ENCODE assay signal across 17 cellular contexts in the genomic region with DNA sequence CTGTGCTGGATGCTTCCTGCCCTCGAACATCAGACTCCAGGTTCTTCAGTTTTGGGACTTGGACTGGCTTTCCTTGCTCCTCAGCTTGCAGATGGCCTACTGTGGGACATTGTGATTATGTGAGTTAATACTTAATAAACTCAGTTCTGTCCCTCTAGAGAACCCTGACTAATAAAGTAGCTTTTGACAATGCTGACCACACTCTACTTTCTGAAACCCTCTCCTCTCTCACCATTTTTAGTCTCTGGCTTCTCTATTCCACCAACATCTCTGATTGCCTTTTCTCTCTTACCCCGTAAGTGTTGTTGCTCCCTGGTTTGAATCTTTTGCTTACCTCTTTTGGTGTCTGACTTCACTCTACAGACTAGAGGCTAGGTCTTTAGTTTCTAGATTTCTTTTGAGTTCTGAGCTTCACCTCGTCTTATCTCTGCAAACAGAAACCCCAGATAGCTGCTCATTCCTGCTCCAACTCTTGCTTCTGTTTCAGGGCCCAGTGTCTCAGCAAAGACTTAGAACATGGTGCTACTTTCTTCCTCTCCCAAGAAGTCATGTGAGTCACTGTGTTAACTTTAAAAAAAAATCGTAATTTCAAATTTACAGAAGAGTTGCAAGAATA. TPM values are rescaled to one million over a fixed set of nuclear protein-coding genes. Genes with fewer than 3 reads are reported as not detected.
DNase-seq lines count a peak whose midpoint lies in the region; ATAC-seq and TF ChIP-seq lines count a peak whose summit lies in the region.
"Had no signal": no experiment of that assay in that cellular context is flagged by ENCODE, and none has a peak within 500 bp of the region (broad histone marks: within the 10 kb centered on the region; RNA-seq: fewer than 3 reads in every experiment).

No MANE protein-coding gene starts in this region.

- peak overlapping the region; percentile 95 for H3K27ac Mint-ChIP-seq in CD4-positive, alpha-beta T cell
- peak overlapping the region; percentile 93 for H3K27ac Mint-ChIP-seq in activated T-helper 1 cell treated with anti-CD3 and anti-CD28 coated beads, Interleukin-12 subunit alpha, Interleukin-12 subunit beta, Interleukin-2, Interleukin-4 antibody, amounts not matched to agents 30 ng/mL and 10 ng/mL and 1 ng/mL, durations not matched to agents 14 hours and 24 hours and 36 hours
- H3K27ac Mint-ChIP-seq in mesothelial cell of epicardium, result no peak overlapping the region
- H3K27ac Mint-ChIP-seq: neural progenitor cell had no signal

- intact Hi-C loops in CD4-positive, alpha-beta T cell (cut with DNase I, micrococcal nuclease), result loop anchor here in 1 of 2 experiments (1.0 kb wide), 1 partner anchor 9 kb away; no protein-coding TSS in a partner anchor
- intact Hi-C loops in activated T-helper 1 cell treated with anti-CD3 and anti-CD28 coated beads, Interleukin-12 subunit alpha, Interleukin-12 subunit beta, Interleukin-2, Interleukin-4 antibody, amounts not matched to agents 30 ng/mL and 10 ng/mL and 1 ng/mL, durations not matched to agents 14 hours and 24 hours and 36 hours (cut with micrococcal nuclease), result no loop called here
- intact Hi-C loops in posterior cingulate gyrus (cut with DNase I), result no loop called here

- no peaks in the 10 kb centered on the region for H3K27me3 Mint-ChIP-seq in CD4-positive, alpha-beta T cell
- no peaks in the 10 kb centered on the region for H3K27me3 Mint-ChIP-seq in activated T-helper 1 cell treated with anti-CD3 and anti-CD28 coated beads, Interleukin-12 subunit alpha, Interleukin-12 subunit beta, Interleukin-2, Interleukin-4 antibody, amounts not matched to agents 30 ng/mL and 10 ng/mL and 1 ng/mL, durations not matched to agents 14 hours and 24 hours and 36 hours (ENCODE audit: insufficient read depth)
- no peaks in the 10 kb centered on the region for H3K27me3 Mint-ChIP-seq in mesothelial cell of epicardium (ENCODE audit: low read depth)

- POLR2A ChIA-PET in CD4-positive, alpha-beta T cell (lab: Charles Lee), result interaction anchor here (0.6 to 20.8 kb wide), 8 partner anchors 8 to 184 kb away, joined by 3 to 1205 read pairs (median 21); a partner anchor contains a TSS

- H3K27ac ChIP-seq in CD4-positive, alpha-beta T cell (ENCODE audit: low read depth, low read length), result peak overlapping the region; percentile 66
- H3K27ac ChIP-seq: brain microvascular endothelial cell, esophagus squamous epithelium, GM23248, neural progenitor cell, suprapubic skin had no signal

- no peaks in the 10 kb centered on the region for H3K27me3 ChIP-seq in CD4-positive, alpha-beta T cell (ENCODE audit: control insufficient read depth, insufficient read depth, low read length)
- H3K27me3 ChIP-seq: brain microvascular endothelial cell, esophagus squamous epithelium, neural progenitor cell, suprapubic skin had no signal

- peak overlapping the region; percentile 52 for H3K4me3 Mint-ChIP-seq in CD4-positive, alpha-beta T cell
- H3K4me3 Mint-ChIP-seq in activated T-helper 1 cell treated with anti-CD3 and anti-CD28 coated beads, Interleukin-12 subunit alpha, Interleukin-12 subunit beta, Interleukin-2, Interleukin-4 antibody, amounts not matched to agents 30 ng/mL and 10 ng/mL and 1 ng/mL, durations not matched to agents 14 hours and 24 hours and 36 hours, result peak overlapping the region; percentile 62
- no peak overlapping the region for H3K4me3 Mint-ChIP-seq in mesothelial cell of epicardium
- H3K4me3 Mint-ChIP-seq: neural progenitor cell had no signal

- ATAC-seq in CD4-positive, alpha-beta T cell (ENCODE audit: poor library complexity), result no peak
- ATAC-seq in GM18867 (IDR thresholded peaks at IDR 0.05; ENCODE audit: unreplicated experiment), result peak; percentile 47
- peak; percentile 51 for ATAC-seq in HG03159 (IDR thresholded peaks at IDR 0.05; ENCODE audit: unreplicated experiment)
- ATAC-seq in left lobe of liver, result no peak
- ATAC-seq: Right ventricle myocardium inferior had no signal

- peaks cover 71% of the 10 kb centered on the region for H3K4me1 Mint-ChIP-seq in CD4-positive, alpha-beta T cell (ENCODE audit: low read depth)
- peaks cover 63% of the 10 kb centered on the region for H3K4me1 Mint-ChIP-seq in activated T-helper 1 cell treated with anti-CD3 and anti-CD28 coated beads, Interleukin-12 subunit alpha, Interleukin-12 subunit beta, Interleukin-2, Interleukin-4 antibody, amounts not matched to agents 30 ng/mL and 10 ng/mL and 1 ng/mL, durations not matched to agents 14 hours and 24 hours and 36 hours (ENCODE audit: low read depth)
- peaks cover 32% of the 10 kb centered on the region for H3K4me1 Mint-ChIP-seq in mesothelial cell of epicardium

- TF ChIP-seq CTCF in CD4-positive, alpha-beta T cell (IDR thresholded peaks at IDR 0.05), result no peak
- TF ChIP-seq CTCF in mesothelial cell of epicardium (IDR thresholded peaks at IDR 0.05; ENCODE audit: unreplicated experiment), result no peak

- DNase-seq in CD4-positive, alpha-beta T cell, result no peak
- DNase-seq in activated T-helper 1 cell treated with anti-CD3 and anti-CD28 coated beads, Interleukin-12 subunit alpha, Interleukin-12 subunit beta, Interleukin-2, Interleukin-4 antibody, amounts not matched to agents 30 ng/mL and 10 ng/mL and 1 ng/mL, durations not matched to agents 14 hours and 24 hours and 36 hours (ENCODE audit: low spot score), result no peak
- no peak for DNase-seq in NK-92 treated with Interleukin-12 subunit alpha and Interleukin-12 subunit beta, amount 100 ng/mL, for 24 hours (lab: John Stamatoyannopoulos, UW)
- no peak for DNase-seq in left lobe of liver (ENCODE audit: low spot score)
- DNase-seq in mesothelial cell of epicardium (ENCODE audit: low spot score in 2 of 2, unreplicated experiment in 2 of 2), result no peak
- no peak for DNase-seq in posterior cingulate gyrus
- DNase-seq: brain microvascular endothelial cell; esophagus squamous epithelium; GM23248; NCI-H1694; stimulated activated CD4-positive, alpha-beta T cell treated with anti-CD3 and anti-CD28 coated beads, Interleukin-15, amount 100 ng/mL, for 24 hours had no signal

- no peaks in the 10 kb centered on the region for H3K9me3 ChIP-seq in CD4-positive, alpha-beta T cell (ENCODE audit: control insufficient read depth, low read length)
- H3K9me3 ChIP-seq: esophagus squamous epithelium, suprapubic skin had no signal

- H3K36me3 Mint-ChIP-seq in CD4-positive, alpha-beta T cell (ENCODE audit: low read depth), result peaks cover 11% of the 10 kb centered on the region
- H3K36me3 Mint-ChIP-seq in activated T-helper 1 cell treated with anti-CD3 and anti-CD28 coated beads, Interleukin-12 subunit alpha, Interleukin-12 subunit beta, Interleukin-2, Interleukin-4 antibody, amounts not matched to agents 30 ng/mL and 10 ng/mL and 1 ng/mL, durations not matched to agents 14 hours and 24 hours and 36 hours (ENCODE audit: low read depth), result peaks cover 3% of the 10 kb centered on the region
- H3K36me3 Mint-ChIP-seq in mesothelial cell of epicardium, result no peaks in the 10 kb centered on the region
- H3K36me3 Mint-ChIP-seq: neural progenitor cell had no signal

- H3K9me3 Mint-ChIP-seq in CD4-positive, alpha-beta T cell, result peaks cover 6% of the 10 kb centered on the region
- peaks cover 4% of the 10 kb centered on the region for H3K9me3 Mint-ChIP-seq in activated T-helper 1 cell treated with anti-CD3 and anti-CD28 coated beads, Interleukin-12 subunit alpha, Interleukin-12 subunit beta, Interleukin-2, Interleukin-4 antibody, amounts not matched to agents 30 ng/mL and 10 ng/mL and 1 ng/mL, durations not matched to agents 14 hours and 24 hours and 36 hours
- H3K9me3 Mint-ChIP-seq in mesothelial cell of epicardium, result peaks cover 37% of the 10 kb centered on the region

- CTCF ChIA-PET in CD4-positive, alpha-beta T cell (lab: Charles Lee), result interaction anchor here (0.9 to 3.1 kb wide), 3 partner anchors 13 to 106 kb away, joined by 3 to 19 read pairs (median 5); no protein-coding TSS in a partner anchor

RNA-seq across cellular contexts. Expression of a gene that starts 11.4 kb away (rescaled TPM):
- total RNA-seq in CD4-positive, alpha-beta T cell, result 1,000 to 10,000 TPM; 2,621 to 2,738 TPM
- 6,544 and 6,612 TPM in 2 replicates for total RNA-seq in activated T-helper 1 cell treated with anti-CD3 and anti-CD28 coated beads, Interleukin-12 subunit alpha, Interleukin-12 subunit beta, Interleukin-2, Interleukin-4 antibody, amounts not matched to agents 30 ng/mL and 10 ng/mL and 1 ng/mL, durations not matched to agents 14 hours and 24 hours and 36 hours
- total RNA-seq in left lobe of liver, result 442 TPM
- total RNA-seq in mesothelial cell of epicardium, result 2,120 to 2,167 TPM (median 2,121 TPM) in 3 replicates

RNA-seq across cellular contexts. Expression of a gene that starts 58.1 kb away (rescaled TPM):
- not detected for total RNA-seq in CD4-positive, alpha-beta T cell
- total RNA-seq in activated T-helper 1 cell treated with anti-CD3 and anti-CD28 coated beads, Interleukin-12 subunit alpha, Interleukin-12 subunit beta, Interleukin-2, Interleukin-4 antibody, amounts not matched to agents 30 ng/mL and 10 ng/mL and 1 ng/mL, durations not matched to agents 14 hours and 24 hours and 36 hours, result 0.05 TPM in 2 replicates
- total RNA-seq in left lobe of liver (not detected), mesothelial cell of epicardium (0.34 to 0.44 TPM (median 0.38 TPM) in 3 replicates)
- total RNA-seq: esophagus squamous epithelium, GM23248, HT1080, suprapubic skin had no signal

Comparison
In these comparisons a context has a peak if more than half of its experiments do, and no peak if none do; other contexts are left out.
1. ATAC-seq: peak in GM18867 (single experiment) and HG03159 (single experiment); none in CD4-positive, alpha-beta T cell (single experiment) and left lobe of liver (single experiment).